Comparison of ENCODE assay signal across 6 cellular contexts in genomic region chr19:33320636-33321035, GRCh38.
"Had no signal": no experiment of that assay in that cellular context is flagged by ENCODE, and none has a peak within 500 bp of the region (broad histone marks: within the 10 kb centered on the region; RNA-seq: fewer than 3 reads in every experiment).

No MANE protein-coding gene starts in this region.

- DNase-seq: IMR-90, KBM-7, KG1 had no signal

- H3K27ac ChIP-seq: HL-60, KMS-11 had no signal

- H3K4me3 ChIP-seq: K562 had no signal
